Comparison of ENCODE assay signal across 8 cellular contexts in the genomic region with DNA sequence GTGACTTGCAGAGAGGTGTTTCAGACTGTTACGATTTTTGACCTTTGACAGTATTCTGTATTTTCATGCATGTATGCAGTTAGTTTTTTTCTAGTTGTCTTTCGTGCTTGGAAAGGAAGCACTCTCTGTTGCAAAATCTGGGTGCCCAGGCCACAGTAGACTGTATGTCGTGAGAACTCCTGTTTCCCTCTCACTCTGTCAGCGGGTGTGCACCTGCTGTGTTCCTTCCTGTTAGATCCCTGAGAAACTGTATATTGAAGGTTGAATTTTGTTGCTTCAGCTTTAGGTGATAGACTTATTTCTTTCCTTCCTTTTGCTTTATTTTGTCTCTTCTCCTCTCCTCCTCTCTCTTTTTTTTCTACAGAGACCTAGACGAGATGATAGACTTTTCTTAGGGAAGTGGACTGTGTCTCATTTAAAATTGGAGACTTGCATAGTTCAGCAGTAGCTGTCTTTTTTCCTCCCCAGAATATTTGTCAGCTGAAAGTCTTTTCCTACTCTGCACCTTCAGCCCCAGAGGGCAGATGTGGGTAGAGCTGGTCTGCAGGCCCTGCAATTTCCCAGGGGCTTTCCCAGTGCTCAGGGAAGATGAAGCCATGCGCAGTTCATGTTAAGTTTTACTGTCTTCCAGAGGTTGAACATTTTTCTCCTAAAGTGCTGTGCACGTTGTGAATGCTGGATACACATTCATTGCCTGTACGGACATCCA. TPM values are rescaled to one million over a fixed set of nuclear protein-coding genes. Genes with fewer than 3 reads are reported as not detected.
A peak's percentile ranks its signal among the peaks of the same experiment; 100 is the strongest.
DNase-seq lines count a peak whose midpoint lies in the region; ATAC-seq and TF ChIP-seq lines count a peak whose summit lies in the region.

No MANE protein-coding gene starts in this region.

- DNase-seq in heart right ventricle (no peak), left cardiac atrium (no peak), mesothelial cell of epicardium (ENCODE audit: low spot score in 2 of 2, unreplicated experiment in 2 of 2) (no peak), thyroid gland (peak in 1 of 2 donors; percentile 16), nucleus accumbens (lab: John Stamatoyannopoulos, UW) (no peak)

- H3K36me3 ChIP-seq in heart right ventricle (no peaks in the 10 kb centered on the region), SU-DHL-6 (ENCODE audit: low read length) (no peaks in the 10 kb centered on the region), thyroid gland (no peaks in the 10 kb centered on the region)

- no peak overlapping the region for H2AFZ ChIP-seq in SU-DHL-6 (ENCODE audit: low read depth, low read length, severe bottlenecking)

- H3K9me3 ChIP-seq in heart right ventricle (no peaks in the 10 kb centered on the region), SU-DHL-6 (ENCODE audit: insufficient read depth, low read length) (no peaks in the 10 kb centered on the region), thyroid gland (no peaks in the 10 kb centered on the region)

- H3F3A ChIP-seq in SU-DHL-6 (ENCODE audit: insufficient read depth), result peaks cover 19% of the 10 kb centered on the region

- no peaks in the 10 kb centered on the region for H3K9me2 ChIP-seq in SU-DHL-6 (replicated peaks; ENCODE audit: insufficient read depth, low read length)

- peak overlapping the region; percentile 86 for H3K27ac Mint-ChIP-seq in mesothelial cell of epicardium

- no peak for TF ChIP-seq CTCF in heart right ventricle (IDR thresholded peaks at IDR 0.05)
- TF ChIP-seq CTCF in SU-DHL-6 (IDR thresholded peaks at IDR 0.05; ENCODE audit: insufficient read depth, low read length, poor library complexity, severe bottlenecking), result no peak
- TF ChIP-seq CTCF in mesothelial cell of epicardium (IDR thresholded peaks at IDR 0.05; ENCODE audit: unreplicated experiment), result no peak
- TF ChIP-seq CTCF in thyroid gland (IDR thresholded peaks at IDR 0.05), result no peak

- peaks cover 12% of the 10 kb centered on the region; the same call in 1 of the 2 replicates for H4K20me1 ChIP-seq in SU-DHL-6 (ENCODE audit: low read depth, low read length)

- H3K4me2 ChIP-seq in SU-DHL-6 (ENCODE audit: low read depth, low read length, poor library complexity, severe bottlenecking), result peak overlapping the region; percentile 90

- ATAC-seq in heart right ventricle (no peak), left cardiac atrium (no peak), HG02938 (IDR thresholded peaks at IDR 0.05; ENCODE audit: unreplicated experiment) (no peak)

- peak overlapping the region; percentile 92 for H3K9ac ChIP-seq in SU-DHL-6 (ENCODE audit: low read length)

- no peak for TF ChIP-seq POLR2A in thyroid gland (IDR thresholded peaks at IDR 0.05)

- no peaks in the 10 kb centered on the region for H3K27me3 Mint-ChIP-seq in mesothelial cell of epicardium (ENCODE audit: low read depth)

- H3K4me3 Mint-ChIP-seq in mesothelial cell of epicardium, result peak overlapping the region; percentile 84

- H3K27me3 ChIP-seq in heart right ventricle (no peaks in the 10 kb centered on the region), SU-DHL-6 (ENCODE audit: low read length) (no peaks in the 10 kb centered on the region), thyroid gland (no peaks in the 10 kb centered on the region)

- H3K4me1 ChIP-seq in heart right ventricle (peaks cover 5 to 64% (median 31%) of the 10 kb centered on the region in 9 donors), thyroid gland (peaks cover 5 to 15% of the 10 kb centered on the region in 2 donors)

- intact Hi-C loops in heart right ventricle (cut with DNase I), result loop anchor here in 2 of 10 donors (10.0 kb wide), 2 partner anchors 81 to 291 kb away; a partner anchor contains a TSS
- intact Hi-C loops in left cardiac atrium (cut with DNase I), result no loop called here
- intact Hi-C loops in thyroid gland (cut with DNase I), result no loop called here

- H3K27ac ChIP-seq in heart right ventricle (peak overlapping the region in 8 of 10 donors; percentile 93 to 99 (median 98)), SU-DHL-6 (ENCODE audit: low read depth, low read length) (peak overlapping the region; percentile 76), cingulate gyrus (ENCODE audit: low read depth, low read length) (peak overlapping the region; percentile 12), thyroid gland (peak overlapping the region in 2 of 3 donors; percentile 80 to 86)

- H3K4me3 ChIP-seq in heart right ventricle, result peak overlapping the region in 9 of 10 donors; percentile 80 to 99 (median 96)
- H3K4me3 ChIP-seq in SU-DHL-6 (ENCODE audit: insufficient read depth, low read length, poor library complexity, severe bottlenecking), result peak overlapping the region; percentile 75
- H3K4me3 ChIP-seq in thyroid gland (replicated peaks in 1 of 3), result peak overlapping the region; percentile 84 to 91 (median 87)

- WGBS in heart right ventricle, 2 donors, result 21 to 25% methylated on average over 8 of the region's 8 CpGs
- 29 to 33% methylated on average over 8 of the region's 8 CpGs for WGBS in thyroid gland, 2 donors

- no peaks in the 10 kb centered on the region for H3K9me3 Mint-ChIP-seq in mesothelial cell of epicardium

- peaks cover 34% of the 10 kb centered on the region for H3K4me1 Mint-ChIP-seq in mesothelial cell of epicardium

- H3K79me2 ChIP-seq in SU-DHL-6 (ENCODE audit: insufficient read depth, low read length), result peaks cover 61% of the 10 kb centered on the region

- H3K36me3 Mint-ChIP-seq in mesothelial cell of epicardium, result no peaks in the 10 kb centered on the region

RNA-seq across cellular contexts. Expression of a gene that starts 1.4 kb away (rescaled TPM):
- total RNA-seq in heart right ventricle (10 to 100 TPM; 18.7 to 26.2 (median 20.3) TPM), left cardiac atrium (10 to 100 TPM; 17.0 to 24.9 TPM), mesothelial cell of epicardium (28.4 to 34.5 TPM (median 32.1 TPM) in 3 replicates), thyroid gland (10 to 100 TPM; 38.6 to 77.8 (median 55.3) TPM)
- polyA plus RNA-seq in heart right ventricle, result 1 to 10 TPM; 4.7 to 6.0 TPM

Comparison
In these comparisons a context has a peak if more than half of its experiments do, and no peak if none do; other contexts are left out.
1. H3K27ac ChIP-seq: peak in every context shown above with its lines; median percentile 98 in heart right ventricle; 83 in thyroid gland; 76 in SU-DHL-6; 12 in cingulate gyrus.